In genomic region chr2:17578466-17578928, GRCh38 we compare ENCODE assay signal across 13 cellular contexts. TPM values are rescaled to one million over a fixed set of nuclear protein-coding genes. Genes with fewer than 3 reads are reported as not detected.
DNase-seq lines count a peak whose midpoint lies in the region; ATAC-seq lines count a peak whose summit lies in the region.
"Had no signal": no experiment of that assay in that cellular context is flagged by ENCODE, and none has a peak within 500 bp of the region (broad histone marks: within the 10 kb centered on the region; RNA-seq: fewer than 3 reads in every experiment).

No MANE protein-coding gene starts in this region.

- H3K4me1 ChIP-seq in aorta (ENCODE audit: control insufficient read depth in 1 of 2, insufficient read depth in 2 of 2, low read length in 2 of 2): no peaks in the 10 kb centered on the region

- H3K4me1 Mint-ChIP-seq in activated CD4-positive, alpha-beta T cell treated with anti-CD3 and anti-CD28 coated beads, Interleukin-2, amount 10 ng/mL, durations not matched to agents 24 days and 14 days: peaks cover 10% of the 10 kb centered on the region
- no peaks in the 10 kb centered on the region for H3K4me1 Mint-ChIP-seq in activated T-helper 17 cell treated with anti-CD3 and anti-CD28 coated beads, Interleukin-2, amount 50 U/mL, for 72 hours

- H3K27me3 ChIP-seq in aorta (ENCODE audit: control insufficient read depth in 1 of 2, insufficient read depth in 2 of 2, low read length in 1 of 2): no peaks in the 10 kb centered on the region

- DNase-seq in NCI-H748 (lab: John Stamatoyannopoulos, UW; ENCODE audit: unreplicated experiment) (peak; percentile 62), medulla oblongata (ENCODE audit: extremely low spot score) (peak; percentile 8), aorta (no peak)
- no peak for DNase-seq in activated CD4-positive, alpha-beta T cell treated with anti-CD3 and anti-CD28 coated beads, Interleukin-2, amount 10 ng/mL, durations not matched to agents 24 days and 14 days
- no peak for DNase-seq in activated T-cell treated with anti-CD3 and anti-CD28 coated beads, Interleukin-2, amount 50 U/mL, for 1 hour
- DNase-seq: stimulated activated naive CD8-positive, alpha-beta T cell treated with anti-CD3 and anti-CD28 coated beads, Interleukin-15, Interleukin-2, amounts not matched to agents 100 U/mL and 50 U/mL, for 24 hours had no signal

- no peaks in the 10 kb centered on the region for H3K36me3 ChIP-seq in aorta (ENCODE audit: control insufficient read depth in 1 of 2, insufficient read depth in 2 of 2, low read length in 1 of 2)

- no peak overlapping the region for H3K27ac Mint-ChIP-seq in activated CD4-positive, alpha-beta T cell treated with anti-CD3 and anti-CD28 coated beads, Interleukin-2, amount 10 ng/mL, durations not matched to agents 24 days and 14 days
- H3K27ac Mint-ChIP-seq in activated T-helper 17 cell treated with anti-CD3 and anti-CD28 coated beads, Interleukin-2, amount 50 U/mL, for 72 hours: no peak overlapping the region

- H3K27me3 Mint-ChIP-seq in activated CD4-positive, alpha-beta T cell treated with anti-CD3 and anti-CD28 coated beads, Interleukin-2, amount 10 ng/mL, durations not matched to agents 24 days and 14 days: peaks cover 2% of the 10 kb centered on the region
- peaks cover 8% of the 10 kb centered on the region for H3K27me3 Mint-ChIP-seq in activated T-helper 17 cell treated with anti-CD3 and anti-CD28 coated beads, Interleukin-2, amount 50 U/mL, for 72 hours

- H3K36me3 Mint-ChIP-seq in activated CD4-positive, alpha-beta T cell treated with anti-CD3 and anti-CD28 coated beads, Interleukin-2, amount 10 ng/mL, durations not matched to agents 24 days and 14 days (ENCODE audit: low read depth): no peaks in the 10 kb centered on the region
- H3K36me3 Mint-ChIP-seq in activated T-helper 17 cell treated with anti-CD3 and anti-CD28 coated beads, Interleukin-2, amount 50 U/mL, for 72 hours (ENCODE audit: low read depth): no peaks in the 10 kb centered on the region

- intact Hi-C loops in aorta (cut with DNase I): no loop called here
- intact Hi-C loops in activated CD4-positive, alpha-beta T cell treated with anti-CD3 and anti-CD28 coated beads, Interleukin-2, amount 10 ng/mL, durations not matched to agents 24 days and 14 days (cut with micrococcal nuclease): no loop called here

- H3K9me3 Mint-ChIP-seq in activated CD4-positive, alpha-beta T cell treated with anti-CD3 and anti-CD28 coated beads, Interleukin-2, amount 10 ng/mL, durations not matched to agents 24 days and 14 days: no peaks in the 10 kb centered on the region
- H3K9me3 Mint-ChIP-seq in activated T-helper 17 cell treated with anti-CD3 and anti-CD28 coated beads, Interleukin-2, amount 50 U/mL, for 72 hours: peaks cover 4% of the 10 kb centered on the region

- no peak overlapping the region for H3K27ac ChIP-seq in aorta (ENCODE audit: low read depth in 1 of 2, low read length in 2 of 2)
- H3K27ac ChIP-seq: SK-N-MC had no signal

- H3K4me3 Mint-ChIP-seq in activated CD4-positive, alpha-beta T cell treated with anti-CD3 and anti-CD28 coated beads, Interleukin-2, amount 10 ng/mL, durations not matched to agents 24 days and 14 days: no peak overlapping the region
- no peak overlapping the region for H3K4me3 Mint-ChIP-seq in activated T-helper 17 cell treated with anti-CD3 and anti-CD28 coated beads, Interleukin-2, amount 50 U/mL, for 72 hours

- H3K4me3 ChIP-seq in aorta (ENCODE audit: low read length in 2 of 2): no peak overlapping the region
- H3K4me3 ChIP-seq: SK-N-MC, smooth muscle cell had no signal

- peak; percentile 72 for ATAC-seq in GM18870 (IDR thresholded peaks at IDR 0.05; ENCODE audit: unreplicated experiment)
- peak; percentile 87 for ATAC-seq in HG02610 (IDR thresholded peaks at IDR 0.05; ENCODE audit: unreplicated experiment)
- ATAC-seq in aorta (ENCODE audit: low FRiP score): no peak
- ATAC-seq in activated T-helper 17 cell treated with anti-CD3 and anti-CD28 coated beads, Interleukin-2, amount 50 U/mL, for 72 hours (replicated peaks): no peak
- ATAC-seq: stimulated activated naive CD8-positive, alpha-beta T cell treated with anti-CD3 and anti-CD28 coated beads, Interleukin-15, Interleukin-2, amounts not matched to agents 100 U/mL and 50 U/mL, for 24 hours had no signal

- H3K9me3 ChIP-seq in aorta (ENCODE audit: control insufficient read depth, low read length): no peaks in the 10 kb centered on the region

- 68 to 80% methylated on average over 5 of the region's 5 CpGs for WGBS in aorta, 2 donors

RNA-seq across cellular contexts. Expression of gene VSNL1, which starts 38.0 kb away (rescaled TPM):
- not detected for total RNA-seq in aorta
- polyA plus RNA-seq in aorta: not detected
- total RNA-seq in activated CD4-positive, alpha-beta T cell treated with anti-CD3 and anti-CD28 coated beads, Interleukin-2, amount 10 ng/mL, durations not matched to agents 24 days and 14 days: not detected in 2 replicates
- total RNA-seq in activated T-helper 17 cell treated with anti-CD3 and anti-CD28 coated beads, Interleukin-2, amount 50 U/mL, for 72 hours: not detected
- total RNA-seq: activated CD8-positive, alpha-beta memory T cell treated with anti-CD3 and anti-CD28 coated beads for 36 hours; mesenteric fat pad had no signal

Comparison
In these comparisons a context has a peak if more than half of its experiments do, and no peak if none do; other contexts are left out.
1. ATAC-seq: peak in GM18870 (single experiment) and HG02610 (single experiment); none in aorta (single experiment) and activated T-helper 17 cell treated with anti-CD3 and anti-CD28 coated beads, Interleukin-2, amount 50 U/mL, for 72 hours (single experiment).
2. DNase-seq: peak in NCI-H748 (single experiment) and medulla oblongata (single experiment); none in aorta (0 of 2), activated CD4-positive, alpha-beta T cell treated with anti-CD3 and anti-CD28 coated beads, Interleukin-2, amount 10 ng/mL, durations not matched to agents 24 days and 14 days (single experiment) and activated T-cell treated with anti-CD3 and anti-CD28 coated beads, Interleukin-2, amount 50 U/mL, for 1 hour (single experiment).